ENCODE assay signal across 1 cellular context in the genomic region with DNA sequence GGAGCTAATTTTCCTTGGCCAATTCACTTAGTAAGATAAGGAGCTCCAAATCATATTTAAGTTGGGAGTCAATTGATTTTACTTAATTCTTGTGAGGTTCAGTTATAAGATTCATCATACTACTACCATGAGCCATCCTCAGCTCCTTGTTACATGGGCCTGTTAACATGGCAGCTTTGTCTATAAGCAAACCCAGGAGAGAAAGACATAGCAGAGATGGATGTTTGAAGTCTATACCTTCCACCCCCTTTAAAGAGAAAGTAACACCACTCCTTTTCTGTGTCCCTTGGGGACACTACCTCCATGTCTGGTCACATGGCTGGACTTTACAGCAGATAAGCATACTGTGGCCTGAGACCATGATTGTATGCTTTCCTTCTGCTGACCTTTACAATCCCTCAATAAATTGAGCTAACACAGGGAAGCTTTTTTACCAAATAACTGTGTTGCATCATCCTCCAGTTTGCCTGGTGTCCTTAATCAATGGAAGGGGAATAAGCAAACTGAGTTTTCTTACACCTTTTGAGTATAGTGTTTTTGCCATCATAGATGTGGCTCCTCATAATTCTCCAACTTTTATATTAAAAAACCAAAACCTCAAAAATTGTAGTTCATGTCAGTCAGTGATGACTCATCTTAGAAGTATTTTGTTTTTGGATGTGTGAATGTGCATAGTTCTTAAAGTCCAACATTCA.
A peak's percentile ranks its signal among the peaks of the same experiment; 100 is the strongest.
TF ChIP-seq lines count a peak whose summit lies in the region.

No MANE protein-coding gene starts in this region.

TF ChIP-seq in A549, 52 proteins besides CTCF, POLR2A, EP300 and RAD21 (continued from another document):
- TF ChIP-seq, protein P1, sequence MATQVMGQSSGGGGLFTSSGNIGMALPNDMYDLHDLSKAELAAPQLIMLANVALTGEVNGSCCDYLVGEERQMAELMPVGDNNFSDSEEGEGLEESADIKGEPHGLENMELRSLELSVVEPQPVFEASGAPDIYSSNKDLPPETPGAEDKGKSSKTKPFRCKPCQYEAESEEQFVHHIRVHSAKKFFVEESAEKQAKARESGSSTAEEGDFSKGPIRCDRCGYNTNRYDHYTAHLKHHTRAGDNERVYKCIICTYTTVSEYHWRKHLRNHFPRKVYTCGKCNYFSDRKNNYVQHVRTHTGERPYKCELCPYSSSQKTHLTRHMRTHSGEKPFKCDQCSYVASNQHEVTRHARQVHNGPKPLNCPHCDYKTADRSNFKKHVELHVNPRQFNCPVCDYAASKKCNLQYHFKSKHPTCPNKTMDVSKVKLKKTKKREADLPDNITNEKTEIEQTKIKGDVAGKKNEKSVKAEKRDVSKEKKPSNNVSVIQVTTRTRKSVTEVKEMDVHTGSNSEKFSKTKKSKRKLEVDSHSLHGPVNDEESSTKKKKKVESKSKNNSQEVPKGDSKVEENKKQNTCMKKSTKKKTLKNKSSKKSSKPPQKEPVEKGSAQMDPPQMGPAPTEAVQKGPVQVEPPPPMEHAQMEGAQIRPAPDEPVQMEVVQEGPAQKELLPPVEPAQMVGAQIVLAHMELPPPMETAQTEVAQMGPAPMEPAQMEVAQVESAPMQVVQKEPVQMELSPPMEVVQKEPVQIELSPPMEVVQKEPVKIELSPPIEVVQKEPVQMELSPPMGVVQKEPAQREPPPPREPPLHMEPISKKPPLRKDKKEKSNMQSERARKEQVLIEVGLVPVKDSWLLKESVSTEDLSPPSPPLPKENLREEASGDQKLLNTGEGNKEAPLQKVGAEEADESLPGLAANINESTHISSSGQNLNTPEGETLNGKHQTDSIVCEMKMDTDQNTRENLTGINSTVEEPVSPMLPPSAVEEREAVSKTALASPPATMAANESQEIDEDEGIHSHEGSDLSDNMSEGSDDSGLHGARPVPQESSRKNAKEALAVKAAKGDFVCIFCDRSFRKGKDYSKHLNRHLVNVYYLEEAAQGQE (IDR thresholded peaks at IDR 0.05): no peak
- TF ChIP-seq, protein P2, sequence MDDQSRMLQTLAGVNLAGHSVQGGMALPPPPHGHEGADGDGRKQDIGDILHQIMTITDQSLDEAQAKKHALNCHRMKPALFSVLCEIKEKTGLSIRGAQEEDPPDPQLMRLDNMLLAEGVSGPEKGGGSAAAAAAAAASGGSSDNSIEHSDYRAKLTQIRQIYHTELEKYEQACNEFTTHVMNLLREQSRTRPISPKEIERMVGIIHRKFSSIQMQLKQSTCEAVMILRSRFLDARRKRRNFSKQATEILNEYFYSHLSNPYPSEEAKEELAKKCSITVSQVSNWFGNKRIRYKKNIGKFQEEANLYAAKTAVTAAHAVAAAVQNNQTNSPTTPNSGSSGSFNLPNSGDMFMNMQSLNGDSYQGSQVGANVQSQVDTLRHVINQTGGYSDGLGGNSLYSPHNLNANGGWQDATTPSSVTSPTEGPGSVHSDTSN (IDR thresholded peaks at IDR 0.05): no peak
- TF ChIP-seq HDAC2 (IDR thresholded peaks at IDR 0.05) (no peak), RNF2 (IDR thresholded peaks at IDR 0.05; ENCODE audit: borderline replicate concordance, low read depth) (no peak), FOSB (CRISPR knock-in tag; IDR thresholded peaks at IDR 0.05) (peak; percentile 74), ZNF302 (CRISPR knock-in tag; IDR thresholded peaks at IDR 0.05) (peak; percentile 80), MYC (IDR thresholded peaks at IDR 0.05; ENCODE audit: borderline replicate concordance, low read length) (no peak), RCOR1 (IDR thresholded peaks at IDR 0.05; ENCODE audit: low read depth, low read length) (no peak), EHF (CRISPR knock-in tag; IDR thresholded peaks at IDR 0.05) (peak; percentile 23), MAFK (IDR thresholded peaks at IDR 0.05; ENCODE audit: partially characterized antibody) (no peak), CEBPB (IDR thresholded peaks at IDR 0.05) (peak; percentile 61 to 64; a peak in 2 of 4 replicates), ZC3H11A (IDR thresholded peaks at IDR 0.05) (no peak), TFCP2L1 (CRISPR knock-in tag; IDR thresholded peaks at IDR 0.05) (no peak; the same call in 1 of the 2 replicates), FOSL2 (IDR thresholded peaks at IDR 0.05) (0 out of 2 replicates have a peak, but pooled peaks have one; percentile 8), FOSL2 (CRISPR knock-in tag; IDR thresholded peaks at IDR 0.05) (peak; percentile 94), POLR2AphosphoS2 (conservative IDR thresholded peaks at IDR 0.05; ENCODE audit: low read length) (no peak)
- TF ChIP-seq, protein P3, sequence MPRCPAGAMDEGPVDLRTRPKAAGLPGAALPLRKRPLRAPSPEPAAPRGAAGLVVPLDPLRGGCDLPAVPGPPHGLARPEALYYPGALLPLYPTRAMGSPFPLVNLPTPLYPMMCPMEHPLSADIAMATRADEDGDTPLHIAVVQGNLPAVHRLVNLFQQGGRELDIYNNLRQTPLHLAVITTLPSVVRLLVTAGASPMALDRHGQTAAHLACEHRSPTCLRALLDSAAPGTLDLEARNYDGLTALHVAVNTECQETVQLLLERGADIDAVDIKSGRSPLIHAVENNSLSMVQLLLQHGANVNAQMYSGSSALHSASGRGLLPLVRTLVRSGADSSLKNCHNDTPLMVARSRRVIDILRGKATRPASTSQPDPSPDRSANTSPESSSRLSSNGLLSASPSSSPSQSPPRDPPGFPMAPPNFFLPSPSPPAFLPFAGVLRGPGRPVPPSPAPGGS (IDR thresholded peaks at IDR 0.05): peak; percentile 17; the same call in 1 of the 3 replicates
- TF ChIP-seq, protein P4, sequence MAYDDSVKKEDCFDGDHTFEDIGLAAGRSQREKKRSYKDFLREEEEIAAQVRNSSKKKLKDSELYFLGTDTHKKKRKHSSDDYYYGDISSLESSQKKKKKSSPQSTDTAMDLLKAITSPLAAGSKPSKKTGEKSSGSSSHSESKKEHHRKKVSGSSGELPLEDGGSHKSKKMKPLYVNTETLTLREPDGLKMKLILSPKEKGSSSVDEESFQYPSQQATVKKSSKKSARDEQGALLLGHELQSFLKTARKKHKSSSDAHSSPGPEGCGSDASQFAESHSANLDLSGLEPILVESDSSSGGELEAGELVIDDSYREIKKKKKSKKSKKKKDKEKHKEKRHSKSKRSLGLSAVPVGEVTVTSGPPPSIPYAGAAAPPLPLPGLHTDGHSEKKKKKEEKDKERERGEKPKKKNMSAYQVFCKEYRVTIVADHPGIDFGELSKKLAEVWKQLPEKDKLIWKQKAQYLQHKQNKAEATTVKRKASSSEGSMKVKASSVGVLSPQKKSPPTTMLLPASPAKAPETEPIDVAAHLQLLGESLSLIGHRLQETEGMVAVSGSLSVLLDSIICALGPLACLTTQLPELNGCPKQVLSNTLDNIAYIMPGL (CRISPR knock-in tag; IDR thresholded peaks at IDR 0.05; ENCODE audit: borderline replicate concordance): no peak
TF ChIP-seq in A549: peak in this region for 9.
